ENCODE assay signal across 1 cellular context in the genomic region with DNA sequence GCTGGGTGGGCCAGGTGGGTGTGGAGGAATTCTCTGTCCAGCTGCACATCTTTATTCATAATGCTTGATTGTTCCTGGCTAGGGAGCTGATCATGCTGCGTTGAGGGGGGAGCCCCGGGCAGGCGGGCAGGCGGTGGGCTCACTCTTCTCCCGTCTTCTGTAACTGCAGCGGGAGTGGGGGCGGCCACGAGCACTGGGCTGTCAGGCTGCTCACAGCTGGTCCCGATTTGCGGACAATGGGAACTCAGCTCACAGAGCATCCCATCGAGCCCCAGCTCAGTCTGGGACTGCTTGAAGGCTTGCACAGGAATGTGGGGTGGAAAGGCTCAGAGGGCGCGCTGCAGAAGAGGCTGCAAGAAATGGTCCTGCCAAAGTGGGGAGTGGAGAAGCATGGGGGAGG.
TF ChIP-seq lines count a peak whose summit lies in the region.

No MANE protein-coding gene starts in this region.

TF ChIP-seq in GM23338, 12 proteins besides CTCF, POLR2A, EP300 and RAD21 (continued from another document):
- TF ChIP-seq, protein P1, sequence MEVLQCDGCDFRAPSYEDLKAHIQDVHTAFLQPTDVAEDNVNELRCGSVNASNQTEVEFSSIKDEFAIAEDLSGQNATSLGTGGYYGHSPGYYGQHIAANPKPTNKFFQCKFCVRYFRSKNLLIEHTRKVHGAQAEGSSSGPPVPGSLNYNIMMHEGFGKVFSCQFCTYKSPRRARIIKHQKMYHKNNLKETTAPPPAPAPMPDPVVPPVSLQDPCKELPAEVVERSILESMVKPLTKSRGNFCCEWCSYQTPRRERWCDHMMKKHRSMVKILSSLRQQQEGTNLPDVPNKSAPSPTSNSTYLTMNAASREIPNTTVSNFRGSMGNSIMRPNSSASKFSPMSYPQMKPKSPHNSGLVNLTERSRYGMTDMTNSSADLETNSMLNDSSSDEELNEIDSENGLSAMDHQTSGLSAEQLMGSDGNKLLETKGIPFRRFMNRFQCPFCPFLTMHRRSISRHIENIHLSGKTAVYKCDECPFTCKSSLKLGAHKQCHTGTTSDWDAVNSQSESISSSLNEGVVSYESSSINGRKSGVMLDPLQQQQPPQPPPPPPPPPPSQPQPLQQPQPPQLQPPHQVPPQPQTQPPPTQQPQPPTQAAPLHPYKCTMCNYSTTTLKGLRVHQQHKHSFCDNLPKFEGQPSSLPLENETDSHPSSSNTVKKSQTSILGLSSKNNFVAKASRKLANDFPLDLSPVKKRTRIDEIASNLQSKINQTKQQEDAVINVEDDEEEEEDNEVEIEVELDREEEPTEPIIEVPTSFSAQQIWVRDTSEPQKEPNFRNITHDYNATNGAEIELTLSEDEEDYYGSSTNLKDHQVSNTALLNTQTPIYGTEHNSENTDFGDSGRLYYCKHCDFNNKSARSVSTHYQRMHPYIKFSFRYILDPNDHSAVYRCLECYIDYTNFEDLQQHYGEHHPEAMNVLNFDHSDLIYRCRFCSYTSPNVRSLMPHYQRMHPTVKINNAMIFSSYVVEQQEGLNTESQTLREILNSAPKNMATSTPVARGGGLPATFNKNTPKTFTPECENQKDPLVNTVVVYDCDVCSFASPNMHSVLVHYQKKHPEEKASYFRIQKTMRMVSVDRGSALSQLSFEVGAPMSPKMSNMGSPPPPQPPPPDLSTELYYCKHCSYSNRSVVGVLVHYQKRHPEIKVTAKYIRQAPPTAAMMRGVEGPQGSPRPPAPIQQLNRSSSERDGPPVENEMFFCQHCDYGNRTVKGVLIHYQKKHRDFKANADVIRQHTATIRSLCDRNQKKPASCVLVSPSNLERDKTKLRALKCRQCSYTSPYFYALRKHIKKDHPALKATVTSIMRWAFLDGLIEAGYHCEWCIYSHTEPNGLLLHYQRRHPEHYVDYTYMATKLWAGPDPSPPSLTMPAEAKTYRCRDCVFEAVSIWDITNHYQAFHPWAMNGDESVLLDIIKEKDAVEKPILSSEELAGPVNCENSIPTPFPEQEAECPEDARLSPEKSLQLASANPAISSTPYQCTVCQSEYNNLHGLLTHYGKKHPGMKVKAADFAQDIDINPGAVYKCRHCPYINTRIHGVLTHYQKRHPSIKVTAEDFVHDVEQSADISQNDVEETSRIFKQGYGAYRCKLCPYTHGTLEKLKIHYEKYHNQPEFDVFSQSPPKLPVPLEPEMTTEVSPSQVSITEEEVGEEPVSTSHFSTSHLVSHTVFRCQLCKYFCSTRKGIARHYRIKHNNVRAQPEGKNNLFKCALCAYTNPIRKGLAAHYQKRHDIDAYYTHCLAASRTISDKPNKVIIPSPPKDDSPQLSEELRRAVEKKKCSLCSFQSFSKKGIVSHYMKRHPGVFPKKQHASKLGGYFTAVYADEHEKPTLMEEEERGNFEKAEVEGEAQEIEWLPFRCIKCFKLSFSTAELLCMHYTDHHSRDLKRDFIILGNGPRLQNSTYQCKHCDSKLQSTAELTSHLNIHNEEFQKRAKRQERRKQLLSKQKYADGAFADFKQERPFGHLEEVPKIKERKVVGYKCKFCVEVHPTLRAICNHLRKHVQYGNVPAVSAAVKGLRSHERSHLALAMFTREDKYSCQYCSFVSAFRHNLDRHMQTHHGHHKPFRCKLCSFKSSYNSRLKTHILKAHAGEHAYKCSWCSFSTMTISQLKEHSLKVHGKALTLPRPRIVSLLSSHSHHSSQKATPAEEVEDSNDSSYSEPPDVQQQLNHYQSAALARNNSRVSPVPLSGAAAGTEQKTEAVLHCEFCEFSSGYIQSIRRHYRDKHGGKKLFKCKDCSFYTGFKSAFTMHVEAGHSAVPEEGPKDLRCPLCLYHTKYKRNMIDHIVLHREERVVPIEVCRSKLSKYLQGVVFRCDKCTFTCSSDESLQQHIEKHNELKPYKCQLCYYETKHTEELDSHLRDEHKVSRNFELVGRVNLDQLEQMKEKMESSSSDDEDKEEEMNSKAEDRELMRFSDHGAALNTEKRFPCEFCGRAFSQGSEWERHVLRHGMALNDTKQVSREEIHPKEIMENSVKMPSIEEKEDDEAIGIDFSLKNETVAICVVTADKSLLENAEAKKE (CRISPR knock-in tag; IDR thresholded peaks at IDR 0.05): no peak
- TF ChIP-seq NANOG (IDR thresholded peaks at IDR 0.05; ENCODE audit: borderline replicate concordance): no peak
- TF ChIP-seq POLR2AphosphoS5 (IDR thresholded peaks at IDR 0.05; ENCODE audit: low read depth): no peak
- TF ChIP-seq JUNB (IDR thresholded peaks at IDR 0.05; ENCODE audit: unreplicated experiment): no peak
- TF ChIP-seq EZH2phosphoT487 (IDR thresholded peaks at IDR 0.05; ENCODE audit: unreplicated experiment): no peak
- TF ChIP-seq STAT1 (IDR thresholded peaks at IDR 0.05; ENCODE audit: unreplicated experiment): no peak
- no peak for TF ChIP-seq ZNF331 (CRISPR knock-in tag; IDR thresholded peaks at IDR 0.05; ENCODE audit: low read depth)
- TF ChIP-seq, protein P2, sequence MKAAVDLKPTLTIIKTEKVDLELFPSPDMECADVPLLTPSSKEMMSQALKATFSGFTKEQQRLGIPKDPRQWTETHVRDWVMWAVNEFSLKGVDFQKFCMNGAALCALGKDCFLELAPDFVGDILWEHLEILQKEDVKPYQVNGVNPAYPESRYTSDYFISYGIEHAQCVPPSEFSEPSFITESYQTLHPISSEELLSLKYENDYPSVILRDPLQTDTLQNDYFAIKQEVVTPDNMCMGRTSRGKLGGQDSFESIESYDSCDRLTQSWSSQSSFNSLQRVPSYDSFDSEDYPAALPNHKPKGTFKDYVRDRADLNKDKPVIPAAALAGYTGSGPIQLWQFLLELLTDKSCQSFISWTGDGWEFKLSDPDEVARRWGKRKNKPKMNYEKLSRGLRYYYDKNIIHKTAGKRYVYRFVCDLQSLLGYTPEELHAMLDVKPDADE (IDR thresholded peaks at IDR 0.05): no peak
